16 cellular contexts compared by ENCODE assay signal in the genomic region with DNA sequence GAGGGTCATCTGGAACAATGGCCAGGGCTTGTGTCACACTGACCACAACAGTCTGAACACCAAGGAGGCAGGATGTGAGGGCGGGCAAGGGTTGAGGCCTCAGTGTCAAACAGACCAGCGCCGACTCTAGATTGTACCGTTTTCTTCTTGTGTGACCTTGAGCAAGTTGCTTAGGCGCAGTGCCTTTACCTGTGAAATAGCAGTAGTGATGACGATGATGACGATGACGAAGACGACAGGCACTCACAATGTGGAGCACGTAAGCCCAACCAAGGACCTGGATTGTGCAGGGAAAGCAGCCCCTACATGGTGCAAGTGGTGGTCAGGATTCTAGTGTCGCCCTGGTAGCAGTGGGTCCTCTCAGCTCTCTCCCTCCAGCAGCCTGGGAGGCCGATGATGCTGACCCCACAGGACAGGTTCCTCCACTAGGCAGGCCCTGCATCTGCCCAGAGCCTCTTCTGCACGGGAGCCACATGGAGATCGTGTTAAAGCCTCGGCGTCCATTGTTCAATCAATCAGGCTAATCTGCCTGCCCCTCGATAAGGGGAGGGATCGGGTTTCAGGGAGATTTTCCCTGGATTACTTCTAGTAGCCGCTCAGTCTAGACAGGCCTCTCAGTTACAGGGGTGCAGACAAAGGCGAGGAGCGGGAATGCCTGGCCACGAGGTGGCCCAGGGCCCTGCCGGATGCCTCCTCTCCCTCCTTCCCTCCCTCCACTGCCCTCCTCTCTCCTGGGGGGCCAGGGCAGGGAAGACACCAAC.
DNase-seq lines count a peak whose midpoint lies in the region; ATAC-seq and TF ChIP-seq lines count a peak whose summit lies in the region.
"Had no signal": no experiment of that assay in that cellular context is flagged by ENCODE, and none has a peak within 500 bp of the region (broad histone marks: within the 10 kb centered on the region; RNA-seq: fewer than 3 reads in every experiment).

No MANE protein-coding gene starts in this region.

- no peaks in the 10 kb centered on the region for H3K79me1 ChIP-seq in neuronal stem cell (ENCODE audit: low read depth, low read length)

- H2BK120ac ChIP-seq in neuronal stem cell (ENCODE audit: low read depth, low read length): no peak overlapping the region

- H3K4me1 ChIP-seq in endodermal cell (ENCODE audit: control insufficient read depth, insufficient read depth, low read length) (peaks cover 31% of the 10 kb centered on the region), neuronal stem cell (ENCODE audit: control insufficient read depth in 2 of 2, insufficient read depth in 1 of 2, low read depth in 1 of 2, low read length in 2 of 2) (peaks cover 3 to 18% of the 10 kb centered on the region in 2 donors)

- H3K23ac ChIP-seq in neuronal stem cell (ENCODE audit: low read depth, low read length, poor library complexity): no peak overlapping the region

- H3K9me3 Mint-ChIP-seq in endodermal cell: no peaks in the 10 kb centered on the region
- H3K9me3 Mint-ChIP-seq: activated naive CD8-positive, alpha-beta T cell treated with anti-CD3 and anti-CD28 coated beads, Interleukin-2, amount 10 ng/mL, durations not matched to agents 7 days and 5 days had no signal

- peak overlapping the region; percentile 72 for H2AFZ ChIP-seq in neuronal stem cell (ENCODE audit: low read length)

- peak; percentile 6 for DNase-seq in H4 (ENCODE audit: low spot score)
- DNase-seq in NCI-H146 treated with DMSO at 0.1 percent for 48 hours (lab: John Stamatoyannopoulos, UW; ENCODE audit: unreplicated experiment): peak; percentile 51
- DNase-seq in endodermal cell: peak; percentile 74
- peak; percentile 66 for DNase-seq in neuronal stem cell (ENCODE audit: low spot score)
- no peak for DNase-seq in NCI-H2029 treated with DMSO at 0.1 percent for 48 hours (lab: John Stamatoyannopoulos, UW)
- no peak for DNase-seq in RKO (ENCODE audit: low spot score)
- DNase-seq: activated naive CD8-positive, alpha-beta T cell treated with anti-CD3 and anti-CD28 coated beads, Interleukin-2, amount 10 ng/mL, durations not matched to agents 7 days and 5 days; activated T-cell treated with anti-CD3 and anti-CD28 coated beads, Interleukin-2, amount 50 U/mL, for 1 hour; Calu3; NCI-H1436; NCI-H345 had no signal

- peak overlapping the region; percentile 67 for H2BK12ac ChIP-seq in neuronal stem cell (ENCODE audit: low read length)

- no peaks in the 10 kb centered on the region for H3K27me3 ChIP-seq in endodermal cell (ENCODE audit: control insufficient read depth, insufficient read depth, low read length, poor library complexity, severe bottlenecking)
- peaks cover 0 to 36% (median 0%) of the 10 kb centered on the region in 3 experiments for H3K27me3 ChIP-seq in neuronal stem cell (ENCODE audit: control insufficient read depth in 3 of 3, insufficient read depth in 3 of 3, low read depth in 1 of 3, low read length in 3 of 3)

- H3K9ac ChIP-seq in endodermal cell (ENCODE audit: extremely low read depth, low read length, poor library complexity, severe bottlenecking) (no peak overlapping the region), neuronal stem cell (ENCODE audit: low read depth, low read length, poor library complexity) (no peak overlapping the region)

- H3K4me3 Mint-ChIP-seq in endodermal cell: no peak overlapping the region
- H3K4me3 Mint-ChIP-seq: activated naive CD8-positive, alpha-beta T cell treated with anti-CD3 and anti-CD28 coated beads, Interleukin-2, amount 10 ng/mL, durations not matched to agents 7 days and 5 days; B cell had no signal

- H3K27ac ChIP-seq in endodermal cell (ENCODE audit: low read depth, low read length): no peak overlapping the region
- H3K27ac ChIP-seq in neuronal stem cell (replicated peaks; ENCODE audit: low read length): no peak overlapping the region
- H3K27ac ChIP-seq: epithelial cell of prostate had no signal

- no peak overlapping the region for H3K4ac ChIP-seq in neuronal stem cell (ENCODE audit: low read length)

- no peaks in the 10 kb centered on the region for H3K36me3 Mint-ChIP-seq in endodermal cell (ENCODE audit: low read depth)
- H3K36me3 Mint-ChIP-seq: brain had no signal

- H4K8ac ChIP-seq in neuronal stem cell (ENCODE audit: low read depth, low read length): peak overlapping the region; percentile 17

- TF ChIP-seq CTCF in endodermal cell (conservative IDR thresholded peaks at IDR 0.05): no peak

- peak overlapping the region; percentile 27 for H2AK5ac ChIP-seq in neuronal stem cell (ENCODE audit: low read depth, low read length)

- peak overlapping the region; percentile 91 for H3K18ac ChIP-seq in neuronal stem cell (ENCODE audit: low read length)

- H3K9me3 ChIP-seq in endodermal cell (ENCODE audit: control insufficient read depth, low read length) (no peaks in the 10 kb centered on the region), neuronal stem cell (replicated peaks in 1 of 2; ENCODE audit: control insufficient read depth in 2 of 2, insufficient read depth in 1 of 2, low read depth in 1 of 2, low read length in 2 of 2) (no peaks in the 10 kb centered on the region)

- H3K4me3 ChIP-seq in endodermal cell (ENCODE audit: low read length): peak overlapping the region; percentile 44
- H3K4me3 ChIP-seq in neuronal stem cell (ENCODE audit: low read length in 2 of 2): no peak overlapping the region

- no peak overlapping the region for H3K4me2 ChIP-seq in neuronal stem cell (ENCODE audit: insufficient read depth, low read length, poor library complexity, severe bottlenecking)

- 68 to 87% methylated on average over 12 to 23 of the region's 23 CpGs for WGBS in endodermal cell (ENCODE audit: insufficient coverage in 1 of 2, insufficient read length in 1 of 2), 2 experiments
- WGBS in neuronal stem cell (ENCODE audit: extremely low coverage in 2 of 2, insufficient read length in 2 of 2, insufficient replicate concordance in 1 of 2), 2 donors: no CpG with 5 or more reads among the region's 23 CpGs

- H3K36me3 ChIP-seq in endodermal cell (ENCODE audit: control insufficient read depth, insufficient read depth, low read length) (no peaks in the 10 kb centered on the region), neuronal stem cell (replicated peaks in 1 of 2; ENCODE audit: control insufficient read depth in 2 of 2, insufficient read depth in 2 of 2, low read length in 2 of 2) (no peaks in the 10 kb centered on the region)

- H2BK5ac ChIP-seq in neuronal stem cell (ENCODE audit: low read length): no peak overlapping the region

- H3K14ac ChIP-seq in neuronal stem cell (ENCODE audit: low read length): no peak overlapping the region

- H3K27ac Mint-ChIP-seq in endodermal cell: peak overlapping the region; percentile 19
- H3K27ac Mint-ChIP-seq: activated naive CD8-positive, alpha-beta T cell treated with anti-CD3 and anti-CD28 coated beads, Interleukin-2, amount 10 ng/mL, durations not matched to agents 7 days and 5 days; B cell had no signal

- peak overlapping the region; percentile 42 for H2BK15ac ChIP-seq in neuronal stem cell (ENCODE audit: low read length)

- peaks cover 16% of the 10 kb centered on the region for H3K27me3 Mint-ChIP-seq in endodermal cell (ENCODE audit: insufficient read depth)

- ATAC-seq in GM21737 (IDR thresholded peaks at IDR 0.05; ENCODE audit: unreplicated experiment) (no peak), HG03378 (IDR thresholded peaks at IDR 0.05; ENCODE audit: unreplicated experiment) (no peak)

- H4K91ac ChIP-seq in neuronal stem cell (ENCODE audit: low read depth, low read length, poor library complexity): peak overlapping the region; percentile 34

- H3K4me1 Mint-ChIP-seq in endodermal cell: peaks cover 46% of the 10 kb centered on the region
- H3K4me1 Mint-ChIP-seq: B cell had no signal

Comparison
In these comparisons a context has a peak if more than half of its experiments do, and no peak if none do; other contexts are left out.
1. DNase-seq: peak in H4 (single experiment), NCI-H146 treated with DMSO at 0.1 percent for 48 hours (single experiment), endodermal cell (single experiment) and neuronal stem cell (single experiment); none in NCI-H2029 treated with DMSO at 0.1 percent for 48 hours (single experiment) and RKO (single experiment).